ENCODE assay signal across 1 cellular context in the genomic region with DNA sequence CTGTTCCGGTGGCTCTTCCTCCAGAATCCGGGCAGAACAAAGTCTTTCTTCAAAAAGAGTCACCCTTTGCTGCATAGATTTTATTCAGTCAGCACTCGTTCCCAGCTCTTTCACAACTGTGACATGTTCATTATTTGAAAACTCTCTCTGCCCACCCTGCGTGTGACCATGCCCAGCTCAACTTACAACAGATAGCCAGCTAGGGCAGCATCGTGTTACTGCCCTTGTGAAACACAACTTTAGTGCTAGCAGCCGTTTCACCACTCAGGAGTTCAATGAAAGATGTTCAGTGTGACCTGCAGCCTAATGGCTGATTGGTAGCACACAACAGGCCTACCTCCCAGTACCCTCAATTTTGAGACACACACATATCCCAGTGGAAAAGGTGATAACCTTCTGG.
TF ChIP-seq lines count a peak whose summit lies in the region.

No MANE protein-coding gene starts in this region.

TF ChIP-seq in H1, 55 proteins besides CTCF, POLR2A, EP300 and RAD21:
- TF ChIP-seq HDAC6 (IDR thresholded peaks at IDR 0.05; ENCODE audit: low read depth, low read length) (no peak), CTBP2 (IDR thresholded peaks at IDR 0.05; ENCODE audit: borderline replicate concordance, insufficient read depth, insufficient read length, low read length) (no peak), SIN3A (conservative IDR thresholded peaks at IDR 0.05 in 1 of 2, IDR thresholded peaks at IDR 0.05 in 1 of 2; ENCODE audit: low read depth in 1 of 2, low read length in 2 of 2) (no peak), CBX5 (IDR thresholded peaks at IDR 0.05; ENCODE audit: low read depth, low read length) (no peak), POU5F1 (IDR thresholded peaks at IDR 0.05; ENCODE audit: low read depth, low read length) (no peak), FOSL1 (IDR thresholded peaks at IDR 0.05; ENCODE audit: insufficient read depth, low read depth, low read length) (no peak), TEAD4 (IDR thresholded peaks at IDR 0.05; ENCODE audit: low read depth, low read length) (no peak), BRCA1 (IDR thresholded peaks at IDR 0.05; ENCODE audit: low read depth, low read length) (no peak), TCF12 (IDR thresholded peaks at IDR 0.05; ENCODE audit: low read depth, low read length) (no peak), CEBPB (IDR thresholded peaks at IDR 0.05; ENCODE audit: low read depth, low read length) (no peak), BCL11A (IDR thresholded peaks at IDR 0.05; ENCODE audit: low read depth in 2 of 2, low read length in 2 of 2) (no peak), PHF8 (conservative IDR thresholded peaks at IDR 0.05; ENCODE audit: low read depth, low read length) (no peak), TAF7 (optimal IDR thresholded peaks at IDR 0.05; ENCODE audit: borderline replicate concordance, low read depth, low read length) (no peak), ZNF274 (IDR thresholded peaks at IDR 0.05; ENCODE audit: borderline replicate concordance, extremely low read depth, low read length) (no peak), EZH2 (IDR thresholded peaks at IDR 0.05; ENCODE audit: low read depth, low read length, severe bottlenecking) (no peak)
- TF ChIP-seq, protein P1, sequence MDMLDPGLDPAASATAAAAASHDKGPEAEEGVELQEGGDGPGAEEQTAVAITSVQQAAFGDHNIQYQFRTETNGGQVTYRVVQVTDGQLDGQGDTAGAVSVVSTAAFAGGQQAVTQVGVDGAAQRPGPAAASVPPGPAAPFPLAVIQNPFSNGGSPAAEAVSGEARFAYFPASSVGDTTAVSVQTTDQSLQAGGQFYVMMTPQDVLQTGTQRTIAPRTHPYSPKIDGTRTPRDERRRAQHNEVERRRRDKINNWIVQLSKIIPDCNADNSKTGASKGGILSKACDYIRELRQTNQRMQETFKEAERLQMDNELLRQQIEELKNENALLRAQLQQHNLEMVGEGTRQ (IDR thresholded peaks at IDR 0.05; ENCODE audit: low read length), result no peak
- TF ChIP-seq, protein P2, sequence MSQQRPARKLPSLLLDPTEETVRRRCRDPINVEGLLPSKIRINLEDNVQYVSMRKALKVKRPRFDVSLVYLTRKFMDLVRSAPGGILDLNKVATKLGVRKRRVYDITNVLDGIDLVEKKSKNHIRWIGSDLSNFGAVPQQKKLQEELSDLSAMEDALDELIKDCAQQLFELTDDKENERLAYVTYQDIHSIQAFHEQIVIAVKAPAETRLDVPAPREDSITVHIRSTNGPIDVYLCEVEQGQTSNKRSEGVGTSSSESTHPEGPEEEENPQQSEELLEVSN (IDR thresholded peaks at IDR 0.05), result no peak
TF ChIP-seq in H1: peak in this region for 0.
